ENCODE assay signal across 8 cellular contexts in genomic region chr2:60565472-60565871, GRCh38. TPM values are rescaled to one million over a fixed set of nuclear protein-coding genes. Genes with fewer than 3 reads are reported as not detected.
DNase-seq lines count a peak whose midpoint lies in the region; ATAC-seq, FAIRE-seq and TF ChIP-seq lines count a peak whose summit lies in the region.

No MANE protein-coding gene starts in this region.

- no peak overlapping the region for H4K8ac ChIP-seq in H1 (ENCODE audit: extremely low read depth, insufficient read depth, low read length)

- no peak overlapping the region for H3K4me2 ChIP-seq in H1 (ENCODE audit: insufficient read depth in 1 of 2, low read depth in 2 of 2, low read length in 2 of 2)

- H3K27ac ChIP-seq in H1 (ENCODE audit: low read depth, low read length) = no peak overlapping the region

- H3K23ac ChIP-seq in H1 (ENCODE audit: insufficient read length) = no peak overlapping the region

- H2AFZ ChIP-seq in H1 (ENCODE audit: low read length) = no peak overlapping the region

- H3K9me3 Mint-ChIP-seq in glutamatergic neuron (ENCODE audit: unreplicated experiment) = no peaks in the 10 kb centered on the region

- CTCF ChIA-PET in H1 (lab: Charles Lee; ENCODE audit: partially characterized antibody) = interaction anchor here (0.8 to 17.2 kb wide), 12 partner anchors 8 to 1322 kb away, joined by 3 to 240 read pairs (median 4); no protein-coding TSS in a partner anchor

- H3K4me1 Mint-ChIP-seq in glutamatergic neuron (ENCODE audit: low read depth, unreplicated experiment) = peaks cover 6% of the 10 kb centered on the region

- no peak overlapping the region for H2AK5ac ChIP-seq in H1 (ENCODE audit: low read depth, low read length)

- H4K5ac ChIP-seq in H1 (ENCODE audit: insufficient read length, low read depth, low read length) = no peak overlapping the region

- H3K4me1 ChIP-seq in H1 (replicated peaks in 1 of 4; ENCODE audit: control insufficient read depth in 3 of 4, insufficient read depth in 4 of 4, low read length in 3 of 4) = peaks cover 4 to 17% (median 9%) of the 10 kb centered on the region in 4 experiments; a peak in 5 of 7 replicates

- H3K56ac ChIP-seq in H1 (replicated peaks; ENCODE audit: insufficient read length, low read depth, low read length) = no peak overlapping the region

- H4K20me1 ChIP-seq in H1 (replicated peaks in 1 of 2; ENCODE audit: control insufficient read depth in 1 of 2, insufficient read depth in 2 of 2, low read length in 2 of 2) = no peaks in the 10 kb centered on the region

- POLR2A ChIA-PET in H1 (lab: Charles Lee; ENCODE audit: partially characterized antibody) = interaction anchor here (0.8 to 1.1 kb wide), 2 partner anchors 10 to 16 kb away, joined by 4 to 5 read pairs; no protein-coding TSS in a partner anchor

- no peak overlapping the region for H2BK120ac ChIP-seq in H1 (replicated peaks; ENCODE audit: low read depth, low read length)

- no peak overlapping the region for H4K91ac ChIP-seq in H1 (replicated peaks; ENCODE audit: insufficient read length, low read length)

- no peaks in the 10 kb centered on the region for H3K36me3 Mint-ChIP-seq in glutamatergic neuron (ENCODE audit: unreplicated experiment)

- H2BK5ac ChIP-seq in H1 (ENCODE audit: low read depth, low read length) = no peak overlapping the region

- no peaks in the 10 kb centered on the region for H3K79me1 ChIP-seq in H1 (ENCODE audit: low read depth, low read length)

- H3K27ac Mint-ChIP-seq in glutamatergic neuron (ENCODE audit: unreplicated experiment) = no peak overlapping the region

- TF ChIP-seq RAD21 in H1 (IDR thresholded peaks at IDR 0.05 in 1 of 2, conservative IDR thresholded peaks at IDR 0.05 in 1 of 2; ENCODE audit: low read depth in 2 of 2, low read length in 2 of 2) = peak; percentile 55 to 63

- TF ChIP-seq CTCF in H1 (IDR thresholded peaks at IDR 0.05; ENCODE audit: control extremely low read depth in 1 of 3, insufficient read depth in 1 of 3, low read depth in 1 of 3, low read length in 3 of 3) = peak in 2 of 3 experiments; percentile 21 to 37; a peak in 2 of 4 replicates
- TF ChIP-seq CTCF in glutamatergic neuron (IDR thresholded peaks at IDR 0.05; ENCODE audit: partially characterized antibody, unreplicated experiment) = no peak

- no peak overlapping the region for H3K4ac ChIP-seq in H1 (replicated peaks; ENCODE audit: insufficient read length, low read depth, low read length)

- no peaks in the 10 kb centered on the region for H3K36me3 ChIP-seq in H1 (ENCODE audit: control insufficient read depth in 2 of 4, insufficient read depth in 4 of 4, low read length in 3 of 4)

- no peak overlapping the region for H3K14ac ChIP-seq in H1 (ENCODE audit: insufficient read length)

- no peak for TF ChIP-seq POLR2A in H1 (IDR thresholded peaks at IDR 0.05; ENCODE audit: control extremely low read depth in 1 of 2, low read depth in 2 of 2, low read length in 2 of 2)

- no peaks in the 10 kb centered on the region for H3K9me3 ChIP-seq in H1 (ENCODE audit: insufficient read depth in 2 of 2, low read depth in 1 of 2, low read length in 1 of 2)

- FAIRE-seq in H1 (lab: Jason Lieb, UNC) = no peak

- peaks cover 1 to 16% (median 12%) of the 10 kb centered on the region in 4 experiments for H3K27me3 ChIP-seq in H1 (replicated peaks in 1 of 4; ENCODE audit: control insufficient read depth in 3 of 4, extremely low read depth in 1 of 4, insufficient read depth in 3 of 4, low read length in 3 of 4)

- H2BK12ac ChIP-seq in H1 (ENCODE audit: low read depth, low read length) = no peak overlapping the region

- no peak overlapping the region for H3K9ac ChIP-seq in H1 (replicated peaks in 1 of 4; ENCODE audit: extremely low read depth in 1 of 4, low read depth in 3 of 4, low read length in 3 of 4)

- no peak overlapping the region for H3K18ac ChIP-seq in H1 (ENCODE audit: extremely low read depth, low read length)

- H3K4me3 ChIP-seq in H1 (ENCODE audit: extremely low read depth in 1 of 4, insufficient read depth in 2 of 4, low read depth in 3 of 4, low read length in 4 of 4) = no peak overlapping the region

- peaks cover 11% of the 10 kb centered on the region for H3K23me2 ChIP-seq in H1 (ENCODE audit: low read depth, low read length)

- TF ChIP-seq EP300 in H1 (IDR thresholded peaks at IDR 0.05; ENCODE audit: borderline replicate concordance in 1 of 2, low read depth in 2 of 2, low read length in 2 of 2) = no peak

- 36% methylated on average over 3 of the region's 3 CpGs; no CpG with 5 or more reads in 1 of the 2 experiments for WGBS in H1 (ENCODE audit: extremely low coverage in 1 of 2, insufficient coverage in 1 of 2, insufficient read length in 1 of 2, insufficient replicate concordance in 2 of 2, low coverage in 1 of 2, low lambda C conversion rate in 2 of 2, missing lambda C conversion rate in 1 of 2), 2 experiments

- ATAC-seq in GM18499 (IDR thresholded peaks at IDR 0.05; ENCODE audit: insufficient read depth, unreplicated experiment) = peak; percentile 55
- no peak for ATAC-seq in GM18861 (IDR thresholded peaks at IDR 0.05; ENCODE audit: unreplicated experiment)
- ATAC-seq in HG02798 (IDR thresholded peaks at IDR 0.05; ENCODE audit: poor library complexity, unreplicated experiment) = no peak
- ATAC-seq in esophagus mucosa = no peak

- H2BK15ac ChIP-seq in H1 (ENCODE audit: low read length) = no peak overlapping the region

- in situ Hi-C loops in ACHN (cut with HindIII; ENCODE audit: low pct_ligation_motif_present, low pct_unique_long_range_greater_than_20kb, low sequenced_read_pairs) = no loop called here

- H3K79me2 ChIP-seq in H1 (ENCODE audit: control insufficient read depth in 1 of 2, insufficient read depth in 2 of 2, low read length in 2 of 2) = no peaks in the 10 kb centered on the region; a peak in 1 of 4 replicates

- peak; percentile 32 for DNase-seq in ACHN
- peak; percentile 36 for DNase-seq in NCI-H526 treated with DMSO at 0.1 percent for 48 hours (lab: John Stamatoyannopoulos, UW)
- no peak for DNase-seq in H1 (ENCODE audit: low read depth in 1 of 2, low spot score in 2 of 2)
- DNase-seq in glutamatergic neuron = no peak

- H3K27me3 Mint-ChIP-seq in glutamatergic neuron (ENCODE audit: unreplicated experiment) = no peaks in the 10 kb centered on the region

- H3K4me3 Mint-ChIP-seq in glutamatergic neuron (ENCODE audit: unreplicated experiment) = no peak overlapping the region

- no peak overlapping the region for H2BK20ac ChIP-seq in H1 (ENCODE audit: low read length)

TF ChIP-seq in H1, 55 proteins besides CTCF, POLR2A, EP300 and RAD21:
- TF ChIP-seq EZH2 (IDR thresholded peaks at IDR 0.05; ENCODE audit: low read depth, low read length, severe bottlenecking) (no peak), RNF2 (IDR thresholded peaks at IDR 0.05; ENCODE audit: borderline replicate concordance, low read depth, low read length, missing control alignments, poor library complexity, severe bottlenecking) (no peak), SP2 (IDR thresholded peaks at IDR 0.05; ENCODE audit: low read length) (no peak), CBX8 (IDR thresholded peaks at IDR 0.05; ENCODE audit: borderline replicate concordance, low read depth, low read length) (no peak), RBBP5 (IDR thresholded peaks at IDR 0.05; ENCODE audit: borderline replicate concordance, low read depth, low read length) (no peak), CBX5 (IDR thresholded peaks at IDR 0.05; ENCODE audit: low read depth, low read length) (no peak), GTF2F1 (IDR thresholded peaks at IDR 0.05; ENCODE audit: borderline replicate concordance, low read depth, low read length) (no peak), CREB1 (IDR thresholded peaks at IDR 0.05) (no peak), NRF1 (IDR thresholded peaks at IDR 0.05; ENCODE audit: low read depth, low read length) (no peak), CHD1 (IDR thresholded peaks at IDR 0.05; ENCODE audit: low read depth, low read length) (no peak), SP1 (IDR thresholded peaks at IDR 0.05; ENCODE audit: low read depth, low read length) (no peak), YY1 (IDR thresholded peaks at IDR 0.05; ENCODE audit: low read depth, low read length) (no peak), CTBP2 (IDR thresholded peaks at IDR 0.05; ENCODE audit: borderline replicate concordance, insufficient read depth, insufficient read length, low read length) (no peak), CHD2 (IDR thresholded peaks at IDR 0.05; ENCODE audit: low read length) (no peak), RXRA (IDR thresholded peaks at IDR 0.05; ENCODE audit: insufficient read depth, low read depth, low read length) (no peak), EGR1 (IDR thresholded peaks at IDR 0.05; ENCODE audit: borderline replicate concordance, low read depth, low read length) (no peak), BCL11A (IDR thresholded peaks at IDR 0.05; ENCODE audit: low read depth in 2 of 2, low read length in 2 of 2) (no peak), POLR2AphosphoS5 (IDR thresholded peaks at IDR 0.05; ENCODE audit: low read depth, low read length) (no peak)

RNA-seq across cellular contexts. Expression of gene BCL11A, which starts 12.0 kb away (rescaled TPM):
- 59.3 and 61.3 TPM in 2 replicates for total RNA-seq in H1 (2021; fragmentation: NEBNext Ultra II Directional; extraction: Animal tissue kit (Norgen Biotek cat#: 25700))
- polyA plus RNA-seq in H1 (2011; rRNA removed) = 11.9 and 12.2 TPM in 2 replicates
- 12.9 TPM for polyA plus RNA-seq in H1 (2011; cell fraction: cytosol; rRNA removed)
- polyA plus RNA-seq in H1 (2011; cell fraction: nucleus; rRNA removed) = 22.4 TPM
- polyA plus RNA-seq in H1 (2012, experiment 1 of 2) = 23.1 to 35.1 TPM (median 27.2 TPM) in 4 replicates
- polyA plus RNA-seq in H1 (2012, experiment 2 of 2) = 25.7 TPM
- polyA plus RNA-seq in H1 (2013, experiment 1 of 2) = 28.0 TPM
- 29.7 TPM for polyA plus RNA-seq in H1 (2013, experiment 2 of 2)
- polyA minus RNA-seq in H1 (2011; rRNA and poly(A)+ RNA removed) = 38.6 and 49.0 TPM in 2 replicates
- polyA minus RNA-seq in H1 (2011; cell fraction: cytosol; rRNA and poly(A)+ RNA removed) = 30.3 TPM
- polyA minus RNA-seq in H1 (2011; cell fraction: nucleus; rRNA and poly(A)+ RNA removed) = 83.2 TPM
- total RNA-seq in glutamatergic neuron (ENCODE audit: unreplicated experiment) (29.1 TPM), esophagus mucosa (43.0 TPM)

Comparison
In these comparisons a context has a peak if more than half of its experiments do, and no peak if none do; other contexts are left out.
1. DNase-seq: peak in ACHN (single experiment) and NCI-H526 treated with DMSO at 0.1 percent for 48 hours (single experiment); none in H1 (0 of 2) and glutamatergic neuron (single experiment).